23 cellular contexts compared by ENCODE assay signal in genomic region chr3:184011230-184011876, GRCh38. TPM values are rescaled to one million over a fixed set of nuclear protein-coding genes. Genes with fewer than 3 reads are reported as not detected.
"Had no signal": no experiment of that assay in that cellular context is flagged by ENCODE, and none has a peak within 500 bp of the region (broad histone marks: within the 10 kb centered on the region; RNA-seq: fewer than 3 reads in every experiment).

No MANE protein-coding gene starts in this region.

- H3K9me3 ChIP-seq: esophagus squamous epithelium, pancreas, psoas muscle, sigmoid colon, stomach, thoracic aorta, transverse colon had no signal

- H3K27ac ChIP-seq: esophagus squamous epithelium, pancreas, sigmoid colon, skin epidermis, stomach, thoracic aorta had no signal

- H3K27me3 ChIP-seq: esophagus squamous epithelium, pancreas, sigmoid colon, stomach, transverse colon had no signal

- ATAC-seq: effector memory CD8-positive, alpha-beta T cell; left ventricle myocardium superior; pancreas; psoas muscle had no signal

- H3K4me3 ChIP-seq: esophagus squamous epithelium, lung, pancreas, sigmoid colon, skin epidermis, stomach, thoracic aorta, transverse colon had no signal

- H3K36me3 ChIP-seq: pancreas had no signal

- DNase-seq: effector memory CD8-positive, alpha-beta T cell; esophagus squamous epithelium; foreskin fibroblast; kidney; left ventricle myocardium superior; mesendoderm; naive B cell; occipital lobe; pancreas; psoas muscle; retina; sigmoid colon; stimulated activated CD4-positive, alpha-beta T cell treated with anti-CD3 and anti-CD28 coated beads, Interleukin-2, amount 100 ng/mL, for 24 hours; stimulated activated CD4-positive, alpha-beta T cell treated with anti-CD3 and anti-CD28 coated beads, Interleukin-4, amount 100 ng/mL, for 4 hours; stimulated activated naive CD4-positive, alpha-beta T cell; stomach had no signal

RNA-seq across cellular contexts. Expression of gene HTR3D, which starts 20.2 kb away (rescaled TPM):
- total RNA-seq: epithelial cell of proximal tubule, esophagus squamous epithelium, kidney, left colon, left ventricle myocardium superior, lung, occipital lobe, pancreas, psoas muscle, sigmoid colon, stomach, thoracic aorta, transverse colon, urinary bladder had no signal

RNA-seq across cellular contexts. Expression of gene HTR3C, which starts 41.5 kb away (rescaled TPM):
- total RNA-seq: epithelial cell of proximal tubule, esophagus squamous epithelium, kidney, left colon, left ventricle myocardium superior, occipital lobe, pancreas, psoas muscle, sigmoid colon, stomach, thoracic aorta, urinary bladder had no signal
